Comparison of ENCODE assay signal across 8 cellular contexts in the genomic region with DNA sequence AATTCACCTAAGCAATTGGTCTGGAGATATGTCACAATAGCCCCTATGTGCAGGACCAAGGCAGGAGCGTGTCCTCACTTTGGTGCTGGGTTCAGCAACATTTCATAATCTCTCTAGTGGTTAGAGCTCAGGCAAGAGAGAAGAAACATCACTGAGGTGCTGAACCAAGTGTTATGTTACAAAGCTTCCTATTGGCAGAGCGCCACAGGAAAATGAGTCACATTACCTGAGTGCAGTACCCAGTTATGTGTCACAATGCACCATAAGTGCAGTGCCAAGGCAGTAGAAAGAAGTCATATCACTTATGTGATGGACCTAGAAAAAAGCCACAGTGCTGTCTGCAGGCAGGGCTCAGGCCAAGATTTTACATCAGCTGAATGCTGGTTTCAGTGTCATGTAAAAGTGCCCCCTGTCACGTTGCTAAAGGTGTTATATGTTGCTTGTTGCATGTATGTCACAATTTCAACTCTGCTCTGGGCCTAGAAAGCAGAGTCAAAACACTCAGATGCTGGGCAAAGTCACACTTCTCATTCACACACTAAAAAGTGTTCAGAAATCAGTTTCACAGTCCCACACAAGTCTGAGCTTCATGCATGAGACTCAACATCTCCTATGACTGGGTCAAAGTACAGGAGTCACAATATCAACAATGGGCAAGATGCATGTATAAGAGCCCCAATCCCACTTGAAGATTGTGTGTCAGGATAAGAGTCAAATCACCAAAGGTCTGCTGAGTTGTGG. TPM values are rescaled to one million over a fixed set of nuclear protein-coding genes. Genes with fewer than 3 reads are reported as not detected.
"Had no signal": no experiment of that assay in that cellular context is flagged by ENCODE, and none has a peak within 500 bp of the region (broad histone marks: within the 10 kb centered on the region; RNA-seq: fewer than 3 reads in every experiment).

No MANE protein-coding gene starts in this region.

RNA-seq across cellular contexts. Expression of gene BPY2C, which starts 12.5 kb away (rescaled TPM):
- total RNA-seq: LHCN-M2, MCF 10A, NCI-H460, OCI-LY7, PC-9, Right ventricle myocardium superior, RPMI7951, SJSA1 had no signal
